ENCODE assay signal across 9 cellular contexts in genomic region chr19:44401787-44402115, GRCh38. TPM values are rescaled to one million over a fixed set of nuclear protein-coding genes. Genes with fewer than 3 reads are reported as not detected.
DNase-seq lines count a peak whose midpoint lies in the region; ATAC-seq and TF ChIP-seq lines count a peak whose summit lies in the region.
"Had no signal": no experiment of that assay in that cellular context is flagged by ENCODE, and none has a peak within 500 bp of the region (broad histone marks: within the 10 kb centered on the region; RNA-seq: fewer than 3 reads in every experiment).

No MANE protein-coding gene starts in this region.

- H3K9me3 ChIP-seq in CD4-positive, alpha-beta T cell (ENCODE audit: control insufficient read depth, low read length) = peaks cover 30% of the 10 kb centered on the region
- H3K9me3 ChIP-seq in SJSA1 (replicated peaks) (peaks cover 2% of the 10 kb centered on the region; the same call in 1 of the 2 replicates), parathyroid adenoma (ENCODE audit: control insufficient read depth, low read length) (peaks cover 4% of the 10 kb centered on the region)

- H3K27me3 Mint-ChIP-seq in CD4-positive, alpha-beta T cell = peaks cover 5% of the 10 kb centered on the region

- H3K4me2 ChIP-seq in parathyroid adenoma (ENCODE audit: low read length) = peak overlapping the region; percentile 66

- no peak overlapping the region for H3K9ac ChIP-seq in parathyroid adenoma

- H2AFZ ChIP-seq in parathyroid adenoma = no peak overlapping the region

- no peaks in the 10 kb centered on the region for H3K27me3 ChIP-seq in CD4-positive, alpha-beta T cell (ENCODE audit: control insufficient read depth, insufficient read depth, low read length)
- H3K27me3 ChIP-seq in SJSA1 (replicated peaks) = no peaks in the 10 kb centered on the region
- H3K27me3 ChIP-seq in parathyroid adenoma (ENCODE audit: control insufficient read depth, insufficient read depth, low read length) = no peaks in the 10 kb centered on the region

- H3K27ac Mint-ChIP-seq in CD4-positive, alpha-beta T cell = no peak overlapping the region

- H3K9me3 Mint-ChIP-seq in CD4-positive, alpha-beta T cell = peaks cover 8% of the 10 kb centered on the region

- H3K27ac ChIP-seq in CD4-positive, alpha-beta T cell (ENCODE audit: low read depth, low read length) = no peak overlapping the region
- no peak overlapping the region for H3K27ac ChIP-seq in SJSA1
- no peak overlapping the region for H3K27ac ChIP-seq in parathyroid adenoma

- TF ChIP-seq CTCF in CD4-positive, alpha-beta T cell (IDR thresholded peaks at IDR 0.05) = no peak
- TF ChIP-seq CTCF in fibroblast of mammary gland (conservative IDR thresholded peaks at IDR 0.05; ENCODE audit: control insufficient read depth, insufficient read depth, low read depth, low read length) (no peak), parathyroid adenoma (IDR thresholded peaks at IDR 0.05) (no peak)

- no peaks in the 10 kb centered on the region for H3K36me3 ChIP-seq in SJSA1
- H3K36me3 ChIP-seq in parathyroid adenoma (ENCODE audit: control insufficient read depth, insufficient read depth, low read length) = peaks cover 4% of the 10 kb centered on the region

- H3K4me1 Mint-ChIP-seq in CD4-positive, alpha-beta T cell (ENCODE audit: low read depth) = peaks cover 11% of the 10 kb centered on the region

- CTCF ChIA-PET in CD4-positive, alpha-beta T cell (lab: Charles Lee) = no interaction called here

- intact Hi-C loops in CD4-positive, alpha-beta T cell (cut with DNase I, micrococcal nuclease) = loop anchor here in 1 of 2 experiments (5.0 kb wide), 1 partner anchor 101 kb away; the partner anchor contains the start of gene ZNF180

- H3K79me2 ChIP-seq in parathyroid adenoma = no peaks in the 10 kb centered on the region

- H3K4me1 ChIP-seq in SJSA1 (replicated peaks) = no peaks in the 10 kb centered on the region
- H3K4me1 ChIP-seq in parathyroid adenoma = no peaks in the 10 kb centered on the region

- DNase-seq in CD4-positive, alpha-beta T cell = no peak
- DNase-seq in SJSA1 (ENCODE audit: low read depth in 1 of 2, low spot score in 2 of 2) (no peak), fibroblast of mammary gland (ENCODE audit: low read depth) (no peak), NCI-H748 treated with DMSO at 0.1 percent for 48 hours (lab: John Stamatoyannopoulos, UW) (no peak), NK-92 (lab: John Stamatoyannopoulos, UW; ENCODE audit: unreplicated experiment) (no peak), NCI-H1092 treated with DMSO at 0.1 percent for 48 hours (lab: John Stamatoyannopoulos, UW) (no peak)
- DNase-seq: occipital lobe had no signal

- H3K4me3 ChIP-seq in SJSA1 (peak overlapping the region; percentile 46), fibroblast of mammary gland (ENCODE audit: control insufficient read depth, low read depth, low read length) (peak overlapping the region; percentile 64), parathyroid adenoma (ENCODE audit: low read depth, low read length) (peak overlapping the region; percentile 72)

- peaks cover 66% of the 10 kb centered on the region for H3K36me3 Mint-ChIP-seq in CD4-positive, alpha-beta T cell (ENCODE audit: low read depth)

- ATAC-seq in CD4-positive, alpha-beta T cell (ENCODE audit: poor library complexity) = no peak
- no peak for ATAC-seq in GM21576 (IDR thresholded peaks at IDR 0.05; ENCODE audit: unreplicated experiment)

- POLR2A ChIA-PET in CD4-positive, alpha-beta T cell (lab: Charles Lee) = no interaction called here

- peak overlapping the region; percentile 93 for H3K4me3 Mint-ChIP-seq in CD4-positive, alpha-beta T cell

RNA-seq across cellular contexts. Expression of gene ZNF285, which starts 0.3 kb away (rescaled TPM):
- total RNA-seq in CD4-positive, alpha-beta T cell = under 1 TPM; 0.16 to 0.22 TPM
- total RNA-seq in SJSA1 (2014; rRNA removed; shearing (Covaris generic)) = 3.7 and 4.1 TPM in 2 replicates

RNA-seq across cellular contexts. Expression of gene ZNF112, which starts 45.3 kb away (rescaled TPM):
- total RNA-seq in CD4-positive, alpha-beta T cell = under 1 TPM in 1 of 2 experiments, not detected in 1; 0.08 TPM
- 4.7 and 7.1 TPM in 2 replicates for total RNA-seq in SJSA1 (2014; rRNA removed; shearing (Covaris generic))

RNA-seq across cellular contexts. Expression of gene ZNF229, which starts 46.5 kb away (rescaled TPM):
- under 1 TPM; 0.08 to 0.19 TPM for total RNA-seq in CD4-positive, alpha-beta T cell
- total RNA-seq in SJSA1 (2014; rRNA removed; shearing (Covaris generic)) = 2.4 and 13.4 TPM in 2 replicates
